In the genomic region with DNA sequence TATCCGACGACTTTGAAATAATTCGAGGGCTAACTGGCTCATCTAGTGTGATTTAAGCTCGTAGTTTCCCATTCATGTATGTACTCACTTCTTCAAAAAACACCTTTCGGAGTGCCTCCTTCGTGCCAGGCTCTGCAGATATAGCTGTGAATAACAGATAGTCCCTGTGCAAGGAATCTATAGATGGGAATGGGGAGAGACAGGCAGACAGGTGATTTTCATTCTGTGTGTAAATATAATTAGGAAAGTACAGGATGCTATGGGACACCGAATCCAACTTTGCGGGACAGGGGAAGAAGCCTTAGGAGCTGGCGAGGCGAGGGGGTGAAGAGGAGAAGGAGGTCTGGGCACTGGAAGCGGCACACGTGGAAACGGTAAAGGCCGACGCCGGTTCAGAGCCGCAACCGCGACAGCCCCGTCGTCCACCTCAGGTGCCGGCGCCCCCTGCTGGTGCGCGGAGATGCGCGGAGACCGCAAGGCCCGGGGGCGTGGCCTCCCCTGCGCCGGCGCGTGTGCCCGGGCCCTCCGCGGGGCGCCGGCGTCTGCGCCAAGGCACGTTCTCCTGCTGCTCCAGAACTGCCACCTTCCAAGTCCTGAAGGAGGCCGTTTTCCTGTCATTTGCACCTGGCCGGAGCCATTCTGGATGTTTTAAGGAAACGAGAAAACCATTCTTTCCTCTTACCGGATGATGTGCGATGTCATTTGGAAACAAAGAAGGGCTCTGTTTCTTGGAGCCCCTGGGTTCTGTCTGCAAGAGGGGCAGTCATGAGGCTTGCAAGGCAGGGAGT, we compare ENCODE assay signal across 8 cellular contexts. TPM values are rescaled to one million over a fixed set of nuclear protein-coding genes. Genes with fewer than 3 reads are reported as not detected.
DNase-seq lines count a peak whose midpoint lies in the region; ATAC-seq and TF ChIP-seq lines count a peak whose summit lies in the region.

No MANE protein-coding gene starts in this region.

- peak; percentile 96 for ATAC-seq in gastroesophageal sphincter

- H3K27ac ChIP-seq in Karpas-422 (ENCODE audit: low read length) (no peak overlapping the region), gastroesophageal sphincter (peak overlapping the region in 1 of 4 donors; percentile 60), neutrophil (no peak overlapping the region)

- H3K9me2 ChIP-seq in Karpas-422 (replicated peaks; ENCODE audit: insufficient read depth, low read length): no peaks in the 10 kb centered on the region

- WGBS in gastroesophageal sphincter (ENCODE audit: low coverage in 1 of 2), 2 donors: 20 to 27% methylated on average over 16 to 24 of the region's 47 CpGs

- H3K27me3 ChIP-seq in Karpas-422 (ENCODE audit: low read length) (no peaks in the 10 kb centered on the region), gastroesophageal sphincter (no peaks in the 10 kb centered on the region), neutrophil (peaks cover 96% of the 10 kb centered on the region)

- peak overlapping the region; percentile 67 for H3K4me2 ChIP-seq in Karpas-422 (ENCODE audit: low read depth, low read length, poor library complexity, severe bottlenecking)

- TF ChIP-seq CTCF in GM20000 (IDR thresholded peaks at IDR 0.05; ENCODE audit: extremely low read depth, missing control alignments) (peak; percentile 97), gastroesophageal sphincter (IDR thresholded peaks at IDR 0.05) (peak; percentile 94 to 99 (median 98)), neutrophil (IDR thresholded peaks at IDR 0.05) (peak; percentile 69)

- H3K4me1 ChIP-seq in Karpas-422 (ENCODE audit: low read length) (peaks cover 11% of the 10 kb centered on the region), gastroesophageal sphincter (peaks cover 0 to 18% (median 9%) of the 10 kb centered on the region in 3 donors), neutrophil (ENCODE audit: control insufficient read depth in 1 of 2, insufficient read depth in 1 of 2, low read depth in 1 of 2, low read length in 1 of 2) (peaks cover 8% of the 10 kb centered on the region in 2 experiments)

- H2AFZ ChIP-seq in Karpas-422 (ENCODE audit: low read length): peak overlapping the region; percentile 89

- H3K9me3 ChIP-seq in Karpas-422 (ENCODE audit: low read length) (no peaks in the 10 kb centered on the region), gastroesophageal sphincter (no peaks in the 10 kb centered on the region), neutrophil (no peaks in the 10 kb centered on the region)

- no peak for TF ChIP-seq EP300 in gastroesophageal sphincter (IDR thresholded peaks at IDR 0.05)

- H3K36me3 ChIP-seq in Karpas-422 (ENCODE audit: insufficient read depth, low read length) (no peaks in the 10 kb centered on the region), gastroesophageal sphincter (no peaks in the 10 kb centered on the region), neutrophil (no peaks in the 10 kb centered on the region)

- no peaks in the 10 kb centered on the region for H3K79me2 ChIP-seq in Karpas-422 (ENCODE audit: low read length)

- H3K4me3 ChIP-seq in Karpas-422 (ENCODE audit: low read length): peak overlapping the region; percentile 60
- peak overlapping the region; percentile 4 to 43 for H3K4me3 ChIP-seq in gastroesophageal sphincter
- peak overlapping the region; percentile 37 to 50 for H3K4me3 ChIP-seq in neutrophil (ENCODE audit: low read depth in 1 of 2, low read length in 1 of 2)

- peak overlapping the region; percentile 60 for H3K9ac ChIP-seq in Karpas-422 (ENCODE audit: low read length)

- H4K20me1 ChIP-seq in Karpas-422 (ENCODE audit: insufficient read depth, low read depth, low read length): no peaks in the 10 kb centered on the region

- DNase-seq in C1 segment of cervical spinal cord (lab: John Stamatoyannopoulos, UW) (peak in 13 of 14 donors; percentile 38 to 87 (median 69)), GM20000 (ENCODE audit: low spot score) (peak; percentile 93), Karpas-422 (peak; percentile 96), stromal cell of bone marrow (ENCODE audit: low read depth) (peak; percentile 44)
- DNase-seq in activated gamma-delta T cell treated with anti-CD3 and anti-CD28 coated beads, Interleukin-2, amount 50 U/mL, for 16 hours (ENCODE audit: low read depth): peak; percentile 78

- TF ChIP-seq POLR2A in Raji (IDR thresholded peaks at IDR 0.05; ENCODE audit: insufficient read depth, low read depth, low read length) (peak; percentile 59), gastroesophageal sphincter (IDR thresholded peaks at IDR 0.05) (no peak)

RNA-seq across cellular contexts. Expression of a gene that starts 18.0 kb away (rescaled TPM):
- total RNA-seq in Karpas-422 (2014; rRNA removed; shearing (Covaris generic); ENCODE audit: low replicate concordance): 0.11 TPM in 1 of 2 replicates, not detected in the other
- 10 to 100 TPM; 22.9 to 96.2 (median 41.4) TPM for total RNA-seq in gastroesophageal sphincter

RNA-seq across cellular contexts. Expression of a gene that starts 30.6 kb away (rescaled TPM):
- total RNA-seq in Karpas-422 (2014; rRNA removed; shearing (Covaris generic); ENCODE audit: low replicate concordance): 18.4 and 30.8 TPM in 2 replicates
- total RNA-seq in gastroesophageal sphincter: 10 to 100 TPM; 26.1 to 30.4 (median 27.9) TPM

Comparison
In these comparisons a context has a peak if more than half of its experiments do, and no peak if none do; other contexts are left out.
1. DNase-seq: peak in every context shown above with its lines; median percentile 96 in Karpas-422; 93 in GM20000; 78 in activated gamma-delta T cell treated with anti-CD3 and anti-CD28 coated beads, Interleukin-2, amount 50 U/mL, for 16 hours; 69 in C1 segment of cervical spinal cord; 44 in stromal cell of bone marrow.
2. RNA of a gene that starts 18.0 kb away (total RNA-seq): 22.9 to 96.2 TPM in gastroesophageal sphincter; 0.11 TPM in Karpas-422; every median in the first group is over 10 times any median in the second.
3. Peak in every context shown above with its lines, with median percentiles within 50 percentile points of each other: CTCF ChIP-seq and H3K4me3 ChIP-seq.